In genomic region chr2:170244555-170244954, GRCh38 we compare ENCODE assay signal across 29 cellular contexts.
"Had no signal": no experiment of that assay in that cellular context is flagged by ENCODE, and none has a peak within 500 bp of the region (broad histone marks: within the 10 kb centered on the region; RNA-seq: fewer than 3 reads in every experiment).

No MANE protein-coding gene starts in this region.

- H3K79me2 ChIP-seq: parathyroid adenoma had no signal

- H3K9ac ChIP-seq: parathyroid adenoma had no signal

- H3K27ac Mint-ChIP-seq: naive thymus-derived CD8-positive, alpha-beta T cell; natural killer cell treated with Interleukin-12 subunit alpha and Interleukin-12 subunit beta and Interleukin-15 and Interleukin-18, amount 100 ng/mL, for 72 hours; nephron progenitor cell; progenitor cell of endocrine pancreas; stimulated activated effector memory CD8-positive, alpha-beta T cell treated with anti-CD3 and anti-CD28 coated beads, Interleukin-12 subunit alpha, Interleukin-12 subunit beta, amount 100 ng/mL, for 72 hours; stimulated activated naive B cell treated with anti-CD40 and anti-IgM and Interleukin-4, amounts not matched to agents 10 μg/mL and 1 μg/mL and 100 μg/mL, for 72 hours; stimulated activated naive CD8-positive, alpha-beta T cell treated with anti-CD3 and anti-CD28 coated beads, Interleukin-15, Interleukin-2, amounts not matched to agents 100 ng/mL and 50 ng/mL, for 24 hours; type B pancreatic cell had no signal

- H3K27ac ChIP-seq: ovary, parathyroid adenoma, psoas muscle, right lobe of liver, sigmoid colon, stomach, thoracic aorta, thyroid gland, tibial nerve, upper lobe of right lung, uterus had no signal

- H3K4me3 Mint-ChIP-seq: naive thymus-derived CD8-positive, alpha-beta T cell; natural killer cell treated with Interleukin-12 subunit alpha and Interleukin-12 subunit beta and Interleukin-15 and Interleukin-18, amount 100 ng/mL, for 72 hours; nephron progenitor cell; neural crest cell; stimulated activated effector memory CD8-positive, alpha-beta T cell treated with anti-CD3 and anti-CD28 coated beads, Interleukin-12 subunit alpha, Interleukin-12 subunit beta, amount 100 ng/mL, for 72 hours; stimulated activated naive B cell treated with anti-CD40 and anti-IgM and Interleukin-4, amounts not matched to agents 10 μg/mL and 1 μg/mL and 100 μg/mL, for 72 hours; stimulated activated naive CD8-positive, alpha-beta T cell treated with anti-CD3 and anti-CD28 coated beads, Interleukin-15, Interleukin-2, amounts not matched to agents 100 ng/mL and 50 ng/mL, for 24 hours; type B pancreatic cell had no signal

- H3K27me3 ChIP-seq: ovary, right lobe of liver, sigmoid colon, thyroid gland, tibial nerve, upper lobe of right lung, uterus had no signal

- H3K4me3 ChIP-seq: ovary, psoas muscle, right lobe of liver, sigmoid colon, stomach, thoracic aorta, thyroid gland, tibial nerve, upper lobe of right lung, uterus had no signal

- H2AFZ ChIP-seq: parathyroid adenoma had no signal

- H3K4me1 Mint-ChIP-seq: naive thymus-derived CD8-positive, alpha-beta T cell; stimulated activated effector memory CD8-positive, alpha-beta T cell treated with anti-CD3 and anti-CD28 coated beads, Interleukin-12 subunit alpha, Interleukin-12 subunit beta, amount 100 ng/mL, for 72 hours; stimulated activated naive B cell treated with anti-CD40 and anti-IgM and Interleukin-4, amounts not matched to agents 10 μg/mL and 1 μg/mL and 100 μg/mL, for 72 hours had no signal

- H3K9me3 ChIP-seq: ovary, psoas muscle, right lobe of liver, sigmoid colon, stomach, thoracic aorta, thyroid gland, tibial nerve, upper lobe of right lung, uterus had no signal

- H3K4me1 ChIP-seq: parathyroid adenoma, psoas muscle, right lobe of liver, sigmoid colon, stomach, thyroid gland, tibial nerve, upper lobe of right lung, uterus had no signal

- DNase-seq: naive thymus-derived CD8-positive, alpha-beta T cell; nephron progenitor cell; occipital lobe; ovary; posterior cingulate gyrus; psoas muscle; right cardiac atrium; right lobe of liver; sigmoid colon; small intestine; stimulated activated CD4-positive, alpha-beta T cell treated with anti-CD3 and anti-CD28 coated beads, Interleukin-15, amount 100 ng/mL, for 24 hours; stimulated activated CD4-positive, alpha-beta T cell treated with anti-CD3 and anti-CD28 coated beads, Interleukin-2, amount 100 ng/mL, for 24 hours; stimulated activated CD4-positive, alpha-beta T cell treated with anti-CD3 and anti-CD28 coated beads, Interleukin-2, amount 100 ng/mL, for 48 hours; stimulated activated CD4-positive, alpha-beta T cell treated with anti-CD3 and anti-CD28 coated beads, Interleukin-4, amount 100 ng/mL, for 24 hours; stimulated activated naive B cell treated with anti-CD40 and anti-IgM and Interleukin-4, amounts not matched to agents 10 μg/mL and 1 μg/mL and 100 μg/mL, for 72 hours; stimulated activated naive CD4-positive, alpha-beta T cell treated with Interleukin-2 at 50 U/mL for 16 hours; stomach; thyroid gland; upper lobe of right lung; uterus had no signal

- ATAC-seq: naive thymus-derived CD8-positive, alpha-beta T cell; natural killer cell treated with Interleukin-12 subunit alpha and Interleukin-12 subunit beta and Interleukin-15 and Interleukin-18, amount 100 ng/mL, for 72 hours; psoas muscle; right cardiac atrium; right lobe of liver; stimulated activated effector memory CD8-positive, alpha-beta T cell treated with anti-CD3 and anti-CD28 coated beads, Interleukin-12 subunit alpha, Interleukin-12 subunit beta, amount 100 ng/mL, for 72 hours; stimulated activated naive B cell treated with anti-CD40 and anti-IgM and Interleukin-4, amounts not matched to agents 10 μg/mL and 1 μg/mL and 100 μg/mL, for 72 hours; upper lobe of right lung had no signal

- H3K36me3 ChIP-seq: ovary, right lobe of liver, sigmoid colon, stomach, thoracic aorta, thyroid gland, tibial nerve, upper lobe of right lung, uterus had no signal

- H3K9me3 Mint-ChIP-seq: naive thymus-derived CD8-positive, alpha-beta T cell; natural killer cell treated with Interleukin-12 subunit alpha and Interleukin-12 subunit beta and Interleukin-15 and Interleukin-18, amount 100 ng/mL, for 72 hours; nephron progenitor cell; neural crest cell; stimulated activated effector memory CD8-positive, alpha-beta T cell treated with anti-CD3 and anti-CD28 coated beads, Interleukin-12 subunit alpha, Interleukin-12 subunit beta, amount 100 ng/mL, for 72 hours; stimulated activated naive B cell treated with anti-CD40 and anti-IgM and Interleukin-4, amounts not matched to agents 10 μg/mL and 1 μg/mL and 100 μg/mL, for 72 hours; stimulated activated naive CD8-positive, alpha-beta T cell treated with anti-CD3 and anti-CD28 coated beads, Interleukin-15, Interleukin-2, amounts not matched to agents 100 ng/mL and 50 ng/mL, for 24 hours; type B pancreatic cell had no signal

- H3K36me3 Mint-ChIP-seq: naive thymus-derived CD8-positive, alpha-beta T cell; natural killer cell treated with Interleukin-12 subunit alpha and Interleukin-12 subunit beta and Interleukin-15 and Interleukin-18, amount 100 ng/mL, for 72 hours; stimulated activated effector memory CD8-positive, alpha-beta T cell treated with anti-CD3 and anti-CD28 coated beads, Interleukin-12 subunit alpha, Interleukin-12 subunit beta, amount 100 ng/mL, for 72 hours; stimulated activated naive B cell treated with anti-CD40 and anti-IgM and Interleukin-4, amounts not matched to agents 10 μg/mL and 1 μg/mL and 100 μg/mL, for 72 hours; type B pancreatic cell had no signal

- FAIRE-seq: small intestine had no signal
